ENCODE assay signal across 25 cellular contexts in the genomic region with DNA sequence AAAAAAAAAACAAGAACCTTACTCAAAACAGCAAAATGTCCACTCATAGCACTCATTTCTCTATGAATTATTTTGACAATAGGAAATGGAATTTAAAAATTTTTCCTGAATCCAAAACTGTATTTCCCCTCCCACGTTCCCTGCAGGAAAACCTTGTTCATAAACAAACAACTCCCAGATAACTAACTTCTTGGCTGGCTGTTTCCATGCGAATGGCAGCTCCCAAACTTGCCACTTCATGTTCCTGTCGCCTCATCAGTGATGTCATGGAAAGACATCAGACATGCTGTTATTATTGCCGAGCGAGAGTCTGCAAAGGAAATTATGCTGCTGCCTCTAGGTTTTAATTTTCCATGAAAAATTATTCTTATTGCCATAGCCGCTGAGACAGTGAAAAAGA.
DNase-seq lines count a peak whose midpoint lies in the region; ATAC-seq and TF ChIP-seq lines count a peak whose summit lies in the region.
"Had no signal": no experiment of that assay in that cellular context is flagged by ENCODE, and none has a peak within 500 bp of the region (broad histone marks: within the 10 kb centered on the region; RNA-seq: fewer than 3 reads in every experiment).

No MANE protein-coding gene starts in this region.

- no peak overlapping the region for H2AFZ ChIP-seq in IMR-90 (replicated peaks; ENCODE audit: low read length, poor library complexity)
- H2AFZ ChIP-seq in parathyroid adenoma: no peak overlapping the region
- H2AFZ ChIP-seq: hepatocyte had no signal

- H3K4me2 ChIP-seq in IMR-90 (ENCODE audit: low read depth, low read length) (0 out of 2 replicates have a peak overlapping the region, but pooled peaks have one; percentile 39), parathyroid adenoma (ENCODE audit: low read length) (no peak overlapping the region)
- H3K4me2 ChIP-seq: hepatocyte had no signal

- H3K56ac ChIP-seq in IMR-90 (ENCODE audit: extremely low read depth, insufficient read depth, low read length): no peak overlapping the region

- TF ChIP-seq CTCF in IMR-90 (conservative IDR thresholded peaks at IDR 0.05; ENCODE audit: low read depth, low read length) (no peak), cardiac fibroblast (IDR thresholded peaks at IDR 0.05; ENCODE audit: low read depth, low read length) (no peak), gastroesophageal sphincter (IDR thresholded peaks at IDR 0.05) (no peak), parathyroid adenoma (IDR thresholded peaks at IDR 0.05) (no peak), tibial nerve (IDR thresholded peaks at IDR 0.05) (no peak)

- H3K36me3 ChIP-seq in IMR-90 (ENCODE audit: control insufficient read depth, insufficient read depth, low read length) (no peaks in the 10 kb centered on the region), gastroesophageal sphincter (no peaks in the 10 kb centered on the region), parathyroid adenoma (ENCODE audit: control insufficient read depth, insufficient read depth, low read length) (no peaks in the 10 kb centered on the region), tibial nerve (peaks cover 0 to 4% (median 0%) of the 10 kb centered on the region in 3 donors)
- H3K36me3 ChIP-seq: brain microvascular endothelial cell, transverse colon had no signal

- no peak for TF ChIP-seq EP300 in gastroesophageal sphincter (IDR thresholded peaks at IDR 0.05)
- TF ChIP-seq EP300 in tibial nerve (IDR thresholded peaks at IDR 0.05): no peak

- H3K4me1 ChIP-seq in IMR-90 (ENCODE audit: control insufficient read depth, insufficient read depth, low read length) (peaks cover 9% of the 10 kb centered on the region), gastroesophageal sphincter (peaks cover 0 to 7% (median 0%) of the 10 kb centered on the region in 3 donors), parathyroid adenoma (no peaks in the 10 kb centered on the region), tibial nerve (peaks cover 0 to 13% (median 0%) of the 10 kb centered on the region in 4 donors)
- H3K4me1 ChIP-seq: transverse colon had no signal

- H4K5ac ChIP-seq in IMR-90 (ENCODE audit: low read depth, low read length): peak overlapping the region; percentile 55; the same call in 1 of the 2 replicates

- in situ Hi-C loops in IMR-90 (cut with MboI; ENCODE audit: low sequenced_read_pairs): no loop called here

- DNase-seq in IMR-90 (no peak), cardiac fibroblast (ENCODE audit: low read depth in 2 of 2) (peak; percentile 33 to 69), tibial nerve (ENCODE audit: low spot score in 2 of 2) (no peak), DMS114 treated with DMSO at 0.1 percent for 48 hours (lab: John Stamatoyannopoulos, UW; ENCODE audit: unreplicated experiment) (no peak)
- DNase-seq: activated CD4-positive, CD25-positive, alpha-beta regulatory T cell treated with anti-CD3 and anti-CD28 coated beads, Interleukin-2, amount 50 U/mL, for 72 hours; activated CD8-positive, alpha-beta memory T cell treated with anti-CD3 and anti-CD28 coated beads, Interleukin-2, amount 50 U/mL, for 48 hours; activated CD8-positive, alpha-beta T cell treated with anti-CD3 and anti-CD28 coated beads for 36 hours; amygdala; brain microvascular endothelial cell; DMS79 treated with DMSO at 0.1 percent for 48 hours; effector CD8-positive, alpha-beta T cell; GF-D8; HCEC 1CT; naive B cell; NCI-H1436 treated with DMSO at 0.1 percent for 48 hours; NCI-H2081 treated with DMSO at 0.1 percent for 48 hours; NCI-H2227 treated with DMSO at 0.1 percent for 48 hours; posterior cingulate gyrus; SHP77; transverse colon had no signal

- no peak overlapping the region for H4K8ac ChIP-seq in IMR-90 (ENCODE audit: low read depth in 2 of 2, low read length in 2 of 2)

- no peak for ATAC-seq in IMR-90 (ENCODE audit: low read depth)
- ATAC-seq in gastroesophageal sphincter: peak; percentile 29
- ATAC-seq in SK-N-SH treated with all-trans-retinoic acid at 6 μM for 48 hours: no peak
- ATAC-seq: activated CD8-positive, alpha-beta T cell treated with anti-CD3 and anti-CD28 coated beads for 36 hours; esophagus mucosa had no signal

- peak overlapping the region; percentile 33; the same call in 1 of the 2 replicates for H3K14ac ChIP-seq in IMR-90 (replicated peaks; ENCODE audit: low read depth, low read length)

- H2BK5ac ChIP-seq in IMR-90 (ENCODE audit: low read depth, low read length, poor library complexity, severe bottlenecking): no peak overlapping the region

- WGBS in IMR-90 (ENCODE audit: extremely low coverage in 2 of 2, insufficient read length in 1 of 2), 2 experiments: no CpG with 5 or more reads among the region's 6 CpGs
- 13 to 25% methylated on average over 5 to 6 of the region's 6 CpGs for WGBS in gastroesophageal sphincter (ENCODE audit: low coverage in 1 of 2), 2 donors
- 63 to 75% methylated on average over 6 of the region's 6 CpGs for WGBS in tibial nerve, 2 donors

- peak overlapping the region; percentile 33; the same call in 1 of the 2 replicates for H3K18ac ChIP-seq in IMR-90 (ENCODE audit: low read depth, low read length)

- CTCF ChIA-PET in IMR-90 (lab: Yijun Ruan, JAX): interaction anchor here (0.5 to 0.7 kb wide), 2 partner anchors 10 to 54 kb away, joined by 3 read pairs; no protein-coding TSS in a partner anchor

- no TSS peak for BruUV-seq in IMR-90 (replicated peaks; lab: Mats Ljungman, UMichigan)

- POLR2A ChIA-PET in IMR-90 (lab: Charles Lee; ENCODE audit: unreplicated experiment): no interaction called here

- dilution Hi-C loops in IMR-90 (cut with HindIII; ENCODE audit: low sequenced_read_pairs, unreplicated experiment): no loop called here

- no peaks in the 10 kb centered on the region for H3K79me1 ChIP-seq in IMR-90 (ENCODE audit: low read depth in 1 of 2, low read length in 2 of 2)

- no peaks in the 10 kb centered on the region for H3K79me2 ChIP-seq in parathyroid adenoma
- H3K79me2 ChIP-seq: hepatocyte had no signal

- H3K9me1 ChIP-seq in IMR-90 (ENCODE audit: insufficient read depth, low read length): peaks cover 3% of the 10 kb centered on the region; the same call in 1 of the 2 replicates

- H3K27ac ChIP-seq in IMR-90 (ENCODE audit: insufficient read depth, low read length): no peak overlapping the region
- no peak overlapping the region for H3K27ac ChIP-seq in gastroesophageal sphincter
- peak overlapping the region; percentile 6 for H3K27ac ChIP-seq in parathyroid adenoma
- no peak overlapping the region for H3K27ac ChIP-seq in tibial nerve
- H3K27ac ChIP-seq: brain microvascular endothelial cell, hepatocyte, transverse colon had no signal

- H3K4ac ChIP-seq in IMR-90 (ENCODE audit: low read depth, low read length): no peak overlapping the region

- H3K9ac ChIP-seq in IMR-90 (ENCODE audit: low read depth, low read length) (no peak overlapping the region), parathyroid adenoma (no peak overlapping the region)

- no peak overlapping the region for H2AK9ac ChIP-seq in IMR-90 (replicated peaks; ENCODE audit: low read depth, low read length, poor library complexity)

- H2BK15ac ChIP-seq in IMR-90 (ENCODE audit: low read depth, low read length): no peak overlapping the region

- no peak for TF ChIP-seq POLR2A in IMR-90 (IDR thresholded peaks at IDR 0.05; ENCODE audit: low read depth, low read length)
- no peak for TF ChIP-seq POLR2A in gastroesophageal sphincter (IDR thresholded peaks at IDR 0.05)
- TF ChIP-seq POLR2A in tibial nerve (IDR thresholded peaks at IDR 0.05): no peak

- no peak overlapping the region for H2AK5ac ChIP-seq in IMR-90 (ENCODE audit: low read depth, low read length)

- H3K23ac ChIP-seq in IMR-90 (ENCODE audit: low read depth, low read length): no peak overlapping the region

- intact Hi-C loops in IMR-90 (cut with micrococcal nuclease): no loop called here

- H3K9me3 ChIP-seq in IMR-90 (ENCODE audit: control insufficient read depth, insufficient read depth, low read length): no peaks in the 10 kb centered on the region
- H3K9me3 ChIP-seq in gastroesophageal sphincter: no peaks in the 10 kb centered on the region
- no peaks in the 10 kb centered on the region for H3K9me3 ChIP-seq in parathyroid adenoma (ENCODE audit: control insufficient read depth, low read length)
- no peaks in the 10 kb centered on the region for H3K9me3 ChIP-seq in tibial nerve
- H3K9me3 ChIP-seq: transverse colon had no signal

- no peaks in the 10 kb centered on the region for H3K27me3 ChIP-seq in IMR-90 (ENCODE audit: control insufficient read depth, insufficient read depth, low read length)
- no peaks in the 10 kb centered on the region for H3K27me3 ChIP-seq in gastroesophageal sphincter
- H3K27me3 ChIP-seq in parathyroid adenoma (ENCODE audit: control insufficient read depth, insufficient read depth, low read length): no peaks in the 10 kb centered on the region
- no peaks in the 10 kb centered on the region for H3K27me3 ChIP-seq in tibial nerve
- H3K27me3 ChIP-seq: brain microvascular endothelial cell, hepatocyte, transverse colon had no signal

- H3K4me3 ChIP-seq in IMR-90 (ENCODE audit: insufficient read depth, low read depth, low read length) (no peak overlapping the region), cardiac fibroblast (replicated peaks in 1 of 2; ENCODE audit: low read depth in 2 of 2, low read length in 2 of 2) (no peak overlapping the region), gastroesophageal sphincter (no peak overlapping the region), parathyroid adenoma (ENCODE audit: low read depth, low read length) (no peak overlapping the region), tibial nerve (no peak overlapping the region)
- H3K4me3 ChIP-seq: hepatocyte, transverse colon had no signal

- no peaks in the 10 kb centered on the region for H4K20me1 ChIP-seq in IMR-90 (ENCODE audit: insufficient read depth, low read length)

- no peak overlapping the region for H2BK120ac ChIP-seq in IMR-90 (ENCODE audit: low read depth, low read length)

- no peak overlapping the region for H4K91ac ChIP-seq in IMR-90 (ENCODE audit: insufficient read depth, low read depth, low read length)

- no peak for TF ChIP-seq RAD21 in IMR-90 (IDR thresholded peaks at IDR 0.05; ENCODE audit: low read length)

- no peak overlapping the region for H2BK20ac ChIP-seq in IMR-90 (ENCODE audit: low read depth, low read length)

TF ChIP-seq in IMR-90, 13 proteins besides CTCF, POLR2A, EP300 and RAD21 (continues in another document):
- TF ChIP-seq MAFK (IDR thresholded peaks at IDR 0.05; ENCODE audit: low read depth, low read length): no peak
- no peak for TF ChIP-seq BHLHE40 (IDR thresholded peaks at IDR 0.05; ENCODE audit: low read depth, low read length)
- no peak for TF ChIP-seq MXI1 (IDR thresholded peaks at IDR 0.05; ENCODE audit: borderline replicate concordance, low read depth, low read length)

TF ChIP-seq in SK-N-SH treated with all-trans-retinoic acid at 6 μM for 48 hours, 23 proteins besides CTCF, POLR2A, EP300 and RAD21 (continues in another document):
- no peak for TF ChIP-seq ISL1 (CRISPR knock-in tag; IDR thresholded peaks at IDR 0.05)
- TF ChIP-seq ZC3H10 (CRISPR knock-in tag; IDR thresholded peaks at IDR 0.05): no peak

Comparison
In these comparisons a context has a peak if more than half of its experiments do, and no peak if none do; other contexts are left out.
1. DNase-seq: peak in cardiac fibroblast (2 of 2); none in IMR-90 (single experiment), tibial nerve (0 of 2) and DMS114 treated with DMSO at 0.1 percent for 48 hours (single experiment).